ENCODE assay signal across 8 cellular contexts in genomic region chr3:66138336-66139234, GRCh38.
A peak's percentile ranks its signal among the peaks of the same experiment; 100 is the strongest.
DNase-seq lines count a peak whose midpoint lies in the region; ATAC-seq, FAIRE-seq and TF ChIP-seq lines count a peak whose summit lies in the region.

No MANE protein-coding gene starts in this region.

- CTCF ChIA-PET in A549 (lab: Yijun Ruan, JAX): interaction anchor here (0.6 to 2.5 kb wide), 18 partner anchors 10 to 355 kb away, joined by 3 to 14 read pairs (median 3); no protein-coding TSS in a partner anchor
- CTCF ChIA-PET in endothelial cell of umbilical vein (lab: Charles Lee): interaction anchor here (0.6 to 3.4 kb wide), 12 partner anchors 25 to 356 kb away, joined by 3 to 24 read pairs (median 3); no protein-coding TSS in a partner anchor

- H2AK5ac ChIP-seq in mesenchymal stem cell (ENCODE audit: low read length, severe bottlenecking): no peak overlapping the region

- H3K23ac ChIP-seq in mesenchymal stem cell (ENCODE audit: low read length in 2 of 2): no peak overlapping the region

- H2BK12ac ChIP-seq in mesenchymal stem cell (ENCODE audit: low read length in 2 of 2): no peak overlapping the region

- peak; percentile 67 for TF ChIP-seq CTCF in A549 (IDR thresholded peaks at IDR 0.05)
- TF ChIP-seq CTCF in GM10266 (IDR thresholded peaks at IDR 0.05; ENCODE audit: control insufficient read depth, insufficient read depth, low read depth, missing control alignments): peak; percentile 53
- TF ChIP-seq CTCF in endothelial cell of umbilical vein (IDR thresholded peaks at IDR 0.05; ENCODE audit: extremely low read depth in 1 of 2, insufficient read depth in 1 of 2, low read depth in 1 of 2, low read length in 2 of 2): peak; percentile 75 to 81

- H3K36me3 ChIP-seq in endothelial cell of umbilical vein (ENCODE audit: control insufficient read depth in 2 of 2, extremely low read depth in 1 of 2, insufficient read depth in 2 of 2, low read length in 2 of 2) (no peaks in the 10 kb centered on the region), mesenchymal stem cell (ENCODE audit: control insufficient read depth in 1 of 2, insufficient read depth in 2 of 2, low read depth in 1 of 2, low read length in 2 of 2) (no peaks in the 10 kb centered on the region)

- peaks cover 3 to 4% of the 10 kb centered on the region in 2 experiments for H3K27me3 ChIP-seq in endothelial cell of umbilical vein (ENCODE audit: control insufficient read depth in 2 of 2, insufficient read depth in 2 of 2, low read length in 2 of 2)
- no peaks in the 10 kb centered on the region for H3K27me3 ChIP-seq in mesenchymal stem cell (ENCODE audit: control insufficient read depth in 1 of 2, insufficient read depth in 1 of 2, low read length in 2 of 2)

- H4K91ac ChIP-seq in mesenchymal stem cell (ENCODE audit: low read length): no peak overlapping the region

- peak; percentile 78 to 86 for TF ChIP-seq RAD21 in A549 (conservative IDR thresholded peaks at IDR 0.05 in 1 of 2, IDR thresholded peaks at IDR 0.05 in 1 of 2)

- no peak overlapping the region for H3K14ac ChIP-seq in mesenchymal stem cell (ENCODE audit: low read length in 2 of 2)

- BruUV-seq in endothelial cell of umbilical vein (replicated peaks; lab: Mats Ljungman, UMichigan): no TSS peak

- H3K27ac ChIP-seq in A549 (no peak overlapping the region), endothelial cell of umbilical vein (ENCODE audit: insufficient read depth, low read depth, low read length) (no peak overlapping the region), mesenchymal stem cell (ENCODE audit: low read length, poor library complexity, severe bottlenecking) (no peak overlapping the region)

- FAIRE-seq in A549 (lab: Jason Lieb, UNC): no peak
- peak; percentile 86 for FAIRE-seq in endothelial cell of umbilical vein (lab: Jason Lieb, UNC)

- no peaks in the 10 kb centered on the region for H4K20me1 ChIP-seq in endothelial cell of umbilical vein (replicated peaks; ENCODE audit: control insufficient read depth, extremely low read depth, insufficient read depth, low read length)

- POLR2A ChIA-PET in A549 (lab: Yijun Ruan, JAX): no interaction called here
- POLR2A ChIA-PET in endothelial cell of umbilical vein (lab: Charles Lee): no interaction called here

- intact Hi-C loops in endothelial cell of umbilical vein (cut with micrococcal nuclease): loop anchor here (1.0 to 5.0 kb wide), 5 partner anchors 56 to 353 kb away; partner anchors contain the start of gene MAGI1

- H3K18ac ChIP-seq in mesenchymal stem cell (ENCODE audit: low read depth in 1 of 2, low read length in 2 of 2): no peak overlapping the region

- H2AFZ ChIP-seq in endothelial cell of umbilical vein (ENCODE audit: low read depth, low read length) (no peak overlapping the region), mesenchymal stem cell (ENCODE audit: low read depth, low read length) (no peak overlapping the region)

- H3K9me3 ChIP-seq in A549 (0 out of 3 replicates have a peak, but pooled peaks cover 5% of the 10 kb centered on the region), endothelial cell of umbilical vein (replicated peaks; ENCODE audit: control insufficient read depth, insufficient read depth, low read length) (no peaks in the 10 kb centered on the region), mesenchymal stem cell (ENCODE audit: control insufficient read depth, low read length) (no peaks in the 10 kb centered on the region)

- H3K4me2 ChIP-seq in A549 (no peak overlapping the region), endothelial cell of umbilical vein (ENCODE audit: insufficient read depth, low read length) (no peak overlapping the region), mesenchymal stem cell (ENCODE audit: low read length, poor library complexity, severe bottlenecking) (no peak overlapping the region)

- no peak overlapping the region for H2BK15ac ChIP-seq in mesenchymal stem cell (ENCODE audit: low read depth, poor library complexity, severe bottlenecking)

- H2BK120ac ChIP-seq in mesenchymal stem cell (ENCODE audit: low read depth, low read length): no peak overlapping the region

- H2BK5ac ChIP-seq in mesenchymal stem cell (ENCODE audit: low read depth, low read length, poor library complexity, severe bottlenecking): no peak overlapping the region

- dilution Hi-C loops in endothelial cell of umbilical vein (cut with MboI; ENCODE audit: extremely low pct_ligation_motif_present, low sequenced_read_pairs): no loop called here

- no peaks in the 10 kb centered on the region for H3K79me2 ChIP-seq in endothelial cell of umbilical vein (ENCODE audit: control insufficient read depth, insufficient read depth, low read length)

- peak; percentile 43 to 63 for DNase-seq in A549 (ENCODE audit: low read depth in 1 of 2, low spot score in 1 of 2)
- DNase-seq in GM10266 (ENCODE audit: extremely low spot score): peak; percentile 41
- peak; percentile 68 for DNase-seq in LHCN-M2 (ENCODE audit: low read depth)
- peak; percentile 51 to 55 for DNase-seq in SHP77 (lab: John Stamatoyannopoulos, UW)
- peak; percentile 72 for DNase-seq in endothelial cell of umbilical vein (ENCODE audit: low read depth, low spot score)
- DNase-seq in mesenchymal stem cell: peak; percentile 67
- DNase-seq in T-helper 1 cell: no peak

- TF ChIP-seq POLR2A in A549 (IDR thresholded peaks at IDR 0.05; ENCODE audit: low read length): no peak
- no peak for TF ChIP-seq POLR2A in endothelial cell of umbilical vein (IDR thresholded peaks at IDR 0.05; ENCODE audit: low read depth, low read length)

- TF ChIP-seq EP300 in A549 (IDR thresholded peaks at IDR 0.05): no peak

- H3K4me1 ChIP-seq in A549: no peaks in the 10 kb centered on the region
- H3K4me1 ChIP-seq in endothelial cell of umbilical vein (ENCODE audit: control insufficient read depth, extremely low read depth, insufficient read depth, low read length): peaks cover 11% of the 10 kb centered on the region
- no peaks in the 10 kb centered on the region for H3K4me1 ChIP-seq in mesenchymal stem cell (ENCODE audit: control insufficient read depth, insufficient read depth, low read depth, low read length)

- H3K9me1 ChIP-seq in endothelial cell of umbilical vein (replicated peaks; ENCODE audit: control insufficient read depth, extremely low read depth, insufficient read depth, low read length): no peaks in the 10 kb centered on the region

- H4K8ac ChIP-seq in mesenchymal stem cell (ENCODE audit: low read length): no peak overlapping the region

- 17% methylated on average over 6 of the region's 6 CpGs for WGBS in A549 (ENCODE audit: missing lambda C conversion rate)
- 24% methylated on average over 5 of the region's 6 CpGs for whole genome bisulfite sequencing in mesenchymal stem cell

- H3K79me1 ChIP-seq in mesenchymal stem cell (replicated peaks; ENCODE audit: low read length, poor library complexity, severe bottlenecking): no peaks in the 10 kb centered on the region

- no peak overlapping the region for H3K4me3 ChIP-seq in A549
- H3K4me3 ChIP-seq in endothelial cell of umbilical vein (replicated peaks in 1 of 3; ENCODE audit: insufficient read depth in 1 of 3, low read depth in 1 of 3, low read length in 3 of 3): no peak overlapping the region
- no peak overlapping the region for H3K4me3 ChIP-seq in mesenchymal stem cell (ENCODE audit: insufficient read depth in 1 of 2, low read depth in 1 of 2, low read length in 2 of 2)

- peak; percentile 81 to 93; a peak in 5 of 6 replicates for ATAC-seq in A549
- no peak for ATAC-seq in HG03354 (IDR thresholded peaks at IDR 0.05; ENCODE audit: poor library complexity, severe bottlenecking, unreplicated experiment)

- H3K4ac ChIP-seq in mesenchymal stem cell (ENCODE audit: low read depth in 1 of 2, low read length in 2 of 2): no peak overlapping the region

- H3K9ac ChIP-seq in endothelial cell of umbilical vein (replicated peaks; ENCODE audit: extremely low read depth, insufficient read depth, low read length): no peak overlapping the region
- no peak overlapping the region for H3K9ac ChIP-seq in mesenchymal stem cell (ENCODE audit: low read length)

TF ChIP-seq in A549, 52 proteins besides CTCF, POLR2A, EP300 and RAD21:
- TF ChIP-seq SMC3 (IDR thresholded peaks at IDR 0.05) (peak; percentile 80), SREBF2 (IDR thresholded peaks at IDR 0.05) (no peak)

TF ChIP-seq in endothelial cell of umbilical vein, 7 proteins besides CTCF, POLR2A, EP300 and RAD21:
- TF ChIP-seq EZH2 (IDR thresholded peaks at IDR 0.05; ENCODE audit: borderline replicate concordance, low read depth, low read length, severe bottlenecking): no peak
- TF ChIP-seq JUN (IDR thresholded peaks at IDR 0.05; ENCODE audit: borderline replicate concordance, insufficient read depth, insufficient read length, low read depth): no peak
- TF ChIP-seq MAX (IDR thresholded peaks at IDR 0.05; ENCODE audit: insufficient read depth, insufficient read length): no peak
- TF ChIP-seq GATA2 (IDR thresholded peaks at IDR 0.05; ENCODE audit: insufficient read depth, insufficient read length, low read depth, low read length): no peak
- TF ChIP-seq POLR2AphosphoS5 (IDR thresholded peaks at IDR 0.05; ENCODE audit: insufficient read depth, low read depth, low read length): no peak
- TF ChIP-seq FOS (IDR thresholded peaks at IDR 0.05; ENCODE audit: borderline replicate concordance, insufficient read depth, low read length): no peak
- TF ChIP-seq MYC (IDR thresholded peaks at IDR 0.05; ENCODE audit: low read depth, low read length): no peak

Comparison
In these comparisons a context has a peak if more than half of its experiments do, and no peak if none do; other contexts are left out.
1. DNase-seq: peak in A549 (2 of 2), GM10266 (single experiment), LHCN-M2 (single experiment), SHP77 (2 of 2), endothelial cell of umbilical vein (single experiment) and mesenchymal stem cell (single experiment); none in T-helper 1 cell (0 of 5).
2. Peak in every context shown above with its lines, with median percentiles within 50 percentile points of each other: CTCF ChIP-seq.